Comparison of ENCODE assay signal across 28 cellular contexts in genomic region chr7:99190359-99191009, GRCh38. TPM values are rescaled to one million over a fixed set of nuclear protein-coding genes. Genes with fewer than 3 reads are reported as not detected.
DNase-seq lines count a peak whose midpoint lies in the region; ATAC-seq and TF ChIP-seq lines count a peak whose summit lies in the region.
"Had no signal": no experiment of that assay in that cellular context is flagged by ENCODE, and none has a peak within 500 bp of the region (broad histone marks: within the 10 kb centered on the region; RNA-seq: fewer than 3 reads in every experiment).

No MANE protein-coding gene starts in this region.

- no peaks in the 10 kb centered on the region for H3K4me1 Mint-ChIP-seq in osteocyte (ENCODE audit: unreplicated experiment)
- no peaks in the 10 kb centered on the region for H3K4me1 Mint-ChIP-seq in activated naive CD8-positive, alpha-beta T cell treated with anti-CD3 and anti-CD28 coated beads for 36 hours
- H3K4me1 Mint-ChIP-seq: endodermal cell; GM23338; naive thymus-derived CD4-positive, alpha-beta T cell; T-cell had no signal

- TF ChIP-seq RAD21 in liver (IDR thresholded peaks at IDR 0.05), result peak; percentile 42 to 60

- H3K9me3 ChIP-seq in liver (ENCODE audit: control insufficient read depth in 4 of 4, low read length in 3 of 4), result no peaks in the 10 kb centered on the region
- H3K9me3 ChIP-seq: ascending aorta, uterus had no signal

- H3K27ac Mint-ChIP-seq in osteocyte (ENCODE audit: unreplicated experiment), result no peak overlapping the region
- H3K27ac Mint-ChIP-seq in activated naive CD8-positive, alpha-beta T cell treated with anti-CD3 and anti-CD28 coated beads for 36 hours, result no peak overlapping the region
- H3K27ac Mint-ChIP-seq: CD4-positive, alpha-beta T cell; endodermal cell; GM23338; naive thymus-derived CD4-positive, alpha-beta T cell; T-cell had no signal

- H3K27ac ChIP-seq in liver (ENCODE audit: low read depth in 1 of 2, low read length in 2 of 2), result no peak overlapping the region
- H3K27ac ChIP-seq: ascending aorta, skin epidermis, uterus had no signal

- H3K4me1 ChIP-seq in liver (ENCODE audit: control insufficient read depth in 4 of 4, insufficient read depth in 4 of 4, low read length in 3 of 4), result peaks cover 2 to 10% (median 6%) of the 10 kb centered on the region in 4 donors
- H3K4me1 ChIP-seq: ascending aorta, uterus had no signal

- TF ChIP-seq CTCF in liver (IDR thresholded peaks at IDR 0.05; ENCODE audit: low read depth, low read length, missing input control) (no peak), osteocyte (IDR thresholded peaks at IDR 0.05) (no peak)

- ATAC-seq in GM18511 (IDR thresholded peaks at IDR 0.05; ENCODE audit: unreplicated experiment) (peak; percentile 78), GM21619 (IDR thresholded peaks at IDR 0.05; ENCODE audit: unreplicated experiment) (peak; percentile 61), HG03520 (IDR thresholded peaks at IDR 0.05; ENCODE audit: unreplicated experiment) (peak; percentile 53)
- ATAC-seq: GM23338; naive thymus-derived CD4-positive, alpha-beta T cell; Right ventricle myocardium inferior; T-cell had no signal

- H3K9me3 Mint-ChIP-seq in osteocyte (ENCODE audit: unreplicated experiment), result no peaks in the 10 kb centered on the region
- H3K9me3 Mint-ChIP-seq in activated naive CD8-positive, alpha-beta T cell treated with anti-CD3 and anti-CD28 coated beads for 36 hours, result no peaks in the 10 kb centered on the region
- H3K9me3 Mint-ChIP-seq: CD4-positive, alpha-beta T cell; endodermal cell; GM23338; T-cell had no signal

- no peak overlapping the region for H3K4me3 ChIP-seq in liver (ENCODE audit: low read depth in 1 of 3, low read length in 3 of 3)
- H3K4me3 ChIP-seq: ascending aorta, GM23338, skin epidermis, uterus had no signal

- H3K27me3 ChIP-seq in liver (ENCODE audit: control insufficient read depth in 4 of 4, insufficient read depth in 4 of 4, low read length in 3 of 4), result no peaks in the 10 kb centered on the region
- H3K27me3 ChIP-seq: ascending aorta, uterus had no signal

- H3K4me3 Mint-ChIP-seq in osteocyte (ENCODE audit: unreplicated experiment), result no peak overlapping the region
- H3K4me3 Mint-ChIP-seq in activated naive CD8-positive, alpha-beta T cell treated with anti-CD3 and anti-CD28 coated beads for 36 hours, result no peak overlapping the region
- H3K4me3 Mint-ChIP-seq: CD4-positive, alpha-beta T cell; endodermal cell; GM23338; naive thymus-derived CD4-positive, alpha-beta T cell; T-cell had no signal

- DNase-seq in NCI-H69 (lab: John Stamatoyannopoulos, UW) (no peak), osteocyte (ENCODE audit: extremely low spot score, unreplicated experiment) (no peak), NCI-H345 (lab: John Stamatoyannopoulos, UW) (no peak)
- no peak for DNase-seq in activated naive CD8-positive, alpha-beta T cell treated with anti-CD3 and anti-CD28 coated beads for 36 hours
- DNase-seq: activated naive CD4-positive, alpha-beta T cell; activated T-cell treated with anti-CD3 and anti-CD28 coated beads for 4 hours; CD4-positive, alpha-beta T cell; DND-41; endodermal cell; naive thymus-derived CD4-positive, alpha-beta T cell; NCI-H187; NCI-H2227 treated with DMSO at 0.1 percent for 48 hours; posterior cingulate gyrus; stimulated activated CD8-positive, alpha-beta memory T cell treated with anti-CD3 and anti-CD28 coated beads, Interleukin-4, amount 100 ng/mL, for 48 hours; substantia nigra; T-cell; uterus had no signal

- H3K9ac ChIP-seq in liver (ENCODE audit: low read depth in 1 of 2, low read length in 2 of 2), result no peak overlapping the region

- no peaks in the 10 kb centered on the region for H3K36me3 Mint-ChIP-seq in osteocyte (ENCODE audit: unreplicated experiment)
- H3K36me3 Mint-ChIP-seq in activated naive CD8-positive, alpha-beta T cell treated with anti-CD3 and anti-CD28 coated beads for 36 hours, result no peaks in the 10 kb centered on the region
- H3K36me3 Mint-ChIP-seq: T-cell had no signal

- WGBS in liver, result 30% methylated on average over 7 of the region's 7 CpGs

- peaks cover 3% of the 10 kb centered on the region for H3K27me3 Mint-ChIP-seq in osteocyte (ENCODE audit: unreplicated experiment)
- H3K27me3 Mint-ChIP-seq in activated naive CD8-positive, alpha-beta T cell treated with anti-CD3 and anti-CD28 coated beads for 36 hours, result no peaks in the 10 kb centered on the region

- H3K36me3 ChIP-seq in liver (ENCODE audit: control insufficient read depth in 4 of 4, insufficient read depth in 3 of 4, low read depth in 1 of 4, low read length in 3 of 4), result no peaks in the 10 kb centered on the region
- H3K36me3 ChIP-seq: ascending aorta, uterus had no signal

TF ChIP-seq in liver, 16 proteins besides CTCF, POLR2A, EP300 and RAD21:
- TF ChIP-seq, protein P1, sequence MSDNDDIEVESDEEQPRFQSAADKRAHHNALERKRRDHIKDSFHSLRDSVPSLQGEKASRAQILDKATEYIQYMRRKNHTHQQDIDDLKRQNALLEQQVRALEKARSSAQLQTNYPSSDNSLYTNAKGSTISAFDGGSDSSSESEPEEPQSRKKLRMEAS (IDR thresholded peaks at IDR 0.05), result peak; percentile 87
- peak; percentile 92 for TF ChIP-seq FOXA2 (IDR thresholded peaks at IDR 0.05)
- peak; percentile 73 for TF ChIP-seq FOXA1 (IDR thresholded peaks at IDR 0.05)
- peak; percentile 34 for TF ChIP-seq REST (IDR thresholded peaks at IDR 0.05)
- no peak for TF ChIP-seq ATF3 (IDR thresholded peaks at IDR 0.05)
- TF ChIP-seq NR2F2 (IDR thresholded peaks at IDR 0.05), result peak; percentile 89
- TF ChIP-seq HNF4A (conservative IDR thresholded peaks at IDR 0.05), result peak; percentile 74 to 83
- TF ChIP-seq EGR1 (IDR thresholded peaks at IDR 0.05; ENCODE audit: low read depth in 2 of 2), result no peak
- TF ChIP-seq GABPA (IDR thresholded peaks at IDR 0.05 in 1 of 2, conservative IDR thresholded peaks at IDR 0.05 in 1 of 2), result no peak
- TF ChIP-seq HNF4G (IDR thresholded peaks at IDR 0.05), result peak; percentile 37
- peak; percentile 98 to 99 for TF ChIP-seq RXRA (IDR thresholded peaks at IDR 0.05)
- peak in 1 of 2 donors; percentile 85 for TF ChIP-seq JUND (IDR thresholded peaks at IDR 0.05)
- TF ChIP-seq SP1 (IDR thresholded peaks at IDR 0.05), result peak; percentile 72
- TF ChIP-seq, protein P2, sequence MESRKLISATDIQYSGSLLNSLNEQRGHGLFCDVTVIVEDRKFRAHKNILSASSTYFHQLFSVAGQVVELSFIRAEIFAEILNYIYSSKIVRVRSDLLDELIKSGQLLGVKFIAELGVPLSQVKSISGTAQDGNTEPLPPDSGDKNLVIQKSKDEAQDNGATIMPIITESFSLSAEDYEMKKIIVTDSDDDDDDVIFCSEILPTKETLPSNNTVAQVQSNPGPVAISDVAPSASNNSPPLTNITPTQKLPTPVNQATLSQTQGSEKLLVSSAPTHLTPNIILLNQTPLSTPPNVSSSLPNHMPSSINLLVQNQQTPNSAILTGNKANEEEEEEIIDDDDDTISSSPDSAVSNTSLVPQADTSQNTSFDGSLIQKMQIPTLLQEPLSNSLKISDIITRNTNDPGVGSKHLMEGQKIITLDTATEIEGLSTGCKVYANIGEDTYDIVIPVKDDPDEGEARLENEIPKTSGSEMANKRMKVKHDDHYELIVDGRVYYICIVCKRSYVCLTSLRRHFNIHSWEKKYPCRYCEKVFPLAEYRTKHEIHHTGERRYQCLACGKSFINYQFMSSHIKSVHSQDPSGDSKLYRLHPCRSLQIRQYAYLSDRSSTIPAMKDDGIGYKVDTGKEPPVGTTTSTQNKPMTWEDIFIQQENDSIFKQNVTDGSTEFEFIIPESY (IDR thresholded peaks at IDR 0.05), result peak; percentile 72
- TF ChIP-seq TAF1 (conservative IDR thresholded peaks at IDR 0.05), result no peak
- TF ChIP-seq YY1 (IDR thresholded peaks at IDR 0.05), result peak; percentile 66

RNA-seq across cellular contexts. Expression of gene KPNA7, which starts 17.4 kb away (rescaled TPM):
- total RNA-seq in liver (under 1 TPM in 1 of 2 donors, not detected in 1; 0.59 TPM), osteocyte (not detected in 2 replicates)
- under 1 TPM; 0.09 to 0.21 TPM for polyA plus RNA-seq in liver
- not detected for total RNA-seq in activated naive CD8-positive, alpha-beta T cell treated with anti-CD3 and anti-CD28 coated beads for 36 hours
- total RNA-seq: ascending aorta; CD4-positive, alpha-beta T cell; endodermal cell; fibroblast of lung; GM23338; lung microvascular endothelial cell; M059J; naive thymus-derived CD4-positive, alpha-beta T cell; Right ventricle myocardium inferior; uterus had no signal
- polyA plus RNA-seq: fibroblast of lung; GM23338; naive thymus-derived CD4-positive, alpha-beta T cell had no signal

RNA-seq across cellular contexts. Expression of gene SMURF1, which starts 46.6 kb away (rescaled TPM):
- total RNA-seq in liver (10 to 100 TPM in 1 of 2 donors, 1 to 10 TPM in 1; 6.2 to 16.8 TPM), osteocyte (23.6 and 24.1 TPM in 2 replicates)
- 1 to 10 TPM; 2.9 to 5.6 TPM for polyA plus RNA-seq in liver
- 10 to 100 TPM; 12.3 TPM for total RNA-seq in activated naive CD8-positive, alpha-beta T cell treated with anti-CD3 and anti-CD28 coated beads for 36 hours
